ENCODE assay signal across 16 cellular contexts in the genomic region with DNA sequence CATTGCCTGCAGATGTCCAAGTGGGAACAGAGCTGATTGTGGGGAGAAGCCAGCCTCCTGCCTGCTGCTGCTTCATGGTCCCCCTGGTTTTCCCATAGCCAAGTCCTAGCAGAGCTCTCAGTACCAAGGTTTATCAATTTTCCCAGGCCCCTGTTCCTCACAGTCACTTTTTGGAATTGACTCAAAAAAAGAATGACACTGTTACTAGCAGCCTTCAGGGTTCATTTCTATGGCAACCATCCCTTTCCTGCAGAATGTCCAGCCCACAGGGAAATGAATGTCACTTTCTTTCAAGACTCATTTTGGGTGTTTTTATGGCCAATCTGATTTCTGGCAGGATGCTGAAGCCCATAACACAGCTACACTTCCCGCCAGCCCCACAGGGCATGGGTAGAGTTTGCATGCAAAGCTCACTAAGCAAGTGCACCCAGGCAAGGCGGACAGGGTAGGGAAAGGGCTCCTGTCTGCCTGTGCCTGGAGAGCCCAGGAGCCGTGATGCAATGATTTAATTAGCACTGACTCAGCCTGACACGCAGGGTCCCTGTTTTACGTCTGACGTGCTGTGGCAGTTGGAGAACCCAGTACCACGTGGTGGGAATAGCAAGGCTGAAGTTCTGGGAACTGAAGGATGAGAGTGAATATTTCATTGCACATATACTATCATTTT. TPM values are rescaled to one million over a fixed set of nuclear protein-coding genes. Genes with fewer than 3 reads are reported as not detected.
A peak's percentile ranks its signal among the peaks of the same experiment; 100 is the strongest.
DNase-seq lines count a peak whose midpoint lies in the region; ATAC-seq and TF ChIP-seq lines count a peak whose summit lies in the region.
"Had no signal": no experiment of that assay in that cellular context is flagged by ENCODE, and none has a peak within 500 bp of the region (broad histone marks: within the 10 kb centered on the region; RNA-seq: fewer than 3 reads in every experiment).

No MANE protein-coding gene starts in this region.

- no peak overlapping the region for H3K27ac Mint-ChIP-seq in Caco-2 (ENCODE audit: unreplicated experiment)
- H3K27ac Mint-ChIP-seq: activated CD4-positive, alpha-beta T cell treated with anti-CD3 and anti-CD28 coated beads, Interleukin-2, amount 10 ng/mL, durations not matched to agents 24 days and 14 days; effector memory CD8-positive, alpha-beta T cell; T-helper 1 cell treated with Interleukin-12 subunit alpha and Interleukin-12 subunit beta and Interleukin-4 antibody, amounts not matched to agents 30 μg/mL and 1 μg/mL, for 36 hours had no signal

- no peaks in the 10 kb centered on the region for H3K9me3 Mint-ChIP-seq in Caco-2 (ENCODE audit: unreplicated experiment)
- H3K9me3 Mint-ChIP-seq: activated CD4-positive, alpha-beta T cell treated with anti-CD3 and anti-CD28 coated beads, Interleukin-2, amount 10 ng/mL, durations not matched to agents 24 days and 14 days; effector memory CD8-positive, alpha-beta T cell; T-helper 1 cell treated with Interleukin-12 subunit alpha and Interleukin-12 subunit beta and Interleukin-4 antibody, amounts not matched to agents 30 μg/mL and 1 μg/mL, for 36 hours had no signal

- no peak for ATAC-seq in left lung
- ATAC-seq: effector memory CD8-positive, alpha-beta T cell had no signal

- no TSS peak for BruUV-seq in Caco-2 (replicated peaks; lab: Mats Ljungman, UMichigan)

- CTCF ChIA-PET in Caco-2 (lab: Charles Lee), result no interaction called here

- H3K27me3 Mint-ChIP-seq in Caco-2 (ENCODE audit: insufficient read depth, unreplicated experiment), result no peaks in the 10 kb centered on the region
- H3K27me3 Mint-ChIP-seq: activated CD4-positive, alpha-beta T cell treated with anti-CD3 and anti-CD28 coated beads, Interleukin-2, amount 10 ng/mL, durations not matched to agents 24 days and 14 days had no signal

- H3K36me3 ChIP-seq in MG63, result no peaks in the 10 kb centered on the region
- H3K36me3 ChIP-seq in left lung, result no peaks in the 10 kb centered on the region
- no peaks in the 10 kb centered on the region for H3K36me3 ChIP-seq in Caco-2 (ENCODE audit: control insufficient read depth, insufficient read depth, low read length)
- H3K36me3 ChIP-seq: brain microvascular endothelial cell had no signal

- POLR2A ChIA-PET in Caco-2 (lab: Charles Lee), result no interaction called here

- peak; percentile 18 for DNase-seq in AG09309 (ENCODE audit: low read depth)
- peak; percentile 34 for DNase-seq in MG63
- peak; percentile 3 to 35 for DNase-seq in cardiac fibroblast (ENCODE audit: low read depth in 2 of 2)
- DNase-seq in left kidney (ENCODE audit: low read depth, low spot score), result peak; percentile 62
- DNase-seq in stimulated activated CD4-positive, alpha-beta T cell treated with anti-CD3 and anti-CD28 coated beads, Interleukin-4, amount 100 ng/mL, for 24 hours, result no peak
- DNase-seq in left lung, result no peak
- DNase-seq in Caco-2, result no peak
- no peak for DNase-seq in NCI-H82 (lab: John Stamatoyannopoulos, UW)
- DNase-seq: ACHN; activated CD4-positive, alpha-beta T cell treated with anti-CD3 and anti-CD28 coated beads, Interleukin-2, amount 10 ng/mL, durations not matched to agents 24 days and 14 days; brain microvascular endothelial cell; effector memory CD8-positive, alpha-beta T cell; stimulated activated CD4-positive, alpha-beta T cell treated with anti-CD3 and anti-CD28 coated beads, Interleukin-1b, Interleukin-23, amount 100 ng/mL, for 48 hours had no signal

- no peaks in the 10 kb centered on the region for H3K27me3 ChIP-seq in MG63
- peaks cover 0 to 16% of the 10 kb centered on the region in 2 donors for H3K27me3 ChIP-seq in left lung
- no peaks in the 10 kb centered on the region for H3K27me3 ChIP-seq in Caco-2 (replicated peaks; ENCODE audit: control insufficient read depth, insufficient read depth, low read length)
- H3K27me3 ChIP-seq: brain microvascular endothelial cell had no signal

- H3K9me3 ChIP-seq in MG63, result no peaks in the 10 kb centered on the region
- no peaks in the 10 kb centered on the region for H3K9me3 ChIP-seq in left lung
- no peaks in the 10 kb centered on the region for H3K9me3 ChIP-seq in Caco-2

- H3K4me3 Mint-ChIP-seq in Caco-2 (ENCODE audit: unreplicated experiment), result no peak overlapping the region
- H3K4me3 Mint-ChIP-seq: activated CD4-positive, alpha-beta T cell treated with anti-CD3 and anti-CD28 coated beads, Interleukin-2, amount 10 ng/mL, durations not matched to agents 24 days and 14 days; effector memory CD8-positive, alpha-beta T cell; T-helper 1 cell treated with Interleukin-12 subunit alpha and Interleukin-12 subunit beta and Interleukin-4 antibody, amounts not matched to agents 30 μg/mL and 1 μg/mL, for 36 hours had no signal

- H3K4me1 ChIP-seq in left lung (no peaks in the 10 kb centered on the region), Caco-2 (peaks cover 4% of the 10 kb centered on the region; the same call in 1 of the 2 replicates)
- H3K4me1 ChIP-seq: parathyroid adenoma had no signal

- no peaks in the 10 kb centered on the region for H3K4me1 Mint-ChIP-seq in Caco-2 (ENCODE audit: low read depth, unreplicated experiment)
- H3K4me1 Mint-ChIP-seq: activated CD4-positive, alpha-beta T cell treated with anti-CD3 and anti-CD28 coated beads, Interleukin-2, amount 10 ng/mL, durations not matched to agents 24 days and 14 days had no signal

- H3K4me3 ChIP-seq in AG09309 (ENCODE audit: control insufficient read depth, low read depth, low read length) (no peak overlapping the region), MG63 (no peak overlapping the region), cardiac fibroblast (replicated peaks in 1 of 2; ENCODE audit: low read depth in 2 of 2, low read length in 2 of 2) (no peak overlapping the region), left lung (no peak overlapping the region), Caco-2 (ENCODE audit: low read depth, low read length) (no peak overlapping the region)

- no peak overlapping the region for H3K27ac ChIP-seq in left lung
- H3K27ac ChIP-seq: brain microvascular endothelial cell, HL-60, parathyroid adenoma had no signal

- intact Hi-C loops in left lung (cut with DNase I) (no loop called here), Caco-2 (cut with micrococcal nuclease; ENCODE audit: unreplicated experiment) (no loop called here)

- no peak for TF ChIP-seq CTCF in AG09309 (IDR thresholded peaks at IDR 0.05; ENCODE audit: control insufficient read depth, insufficient read depth, low read depth, low read length, missing control alignments)
- TF ChIP-seq CTCF in cardiac fibroblast (IDR thresholded peaks at IDR 0.05; ENCODE audit: low read depth, low read length), result no peak
- no peak for TF ChIP-seq CTCF in left lung (IDR thresholded peaks at IDR 0.05)
- TF ChIP-seq CTCF in Caco-2 (IDR thresholded peaks at IDR 0.05; ENCODE audit: insufficient read depth in 1 of 2, low read depth in 1 of 2, low read length in 1 of 2, severe bottlenecking in 1 of 2, unreplicated experiment in 1 of 2), result no peak

- no peaks in the 10 kb centered on the region for H3K36me3 Mint-ChIP-seq in Caco-2 (ENCODE audit: insufficient read depth, unreplicated experiment)

RNA-seq across cellular contexts. Expression of a gene that starts 26.1 kb away (rescaled TPM):
- 4.4 and 7.3 TPM in 2 replicates for total RNA-seq in MG63 (2014; rRNA removed; shearing (Covaris generic); ENCODE audit: low replicate concordance)
- total RNA-seq in left lung (10 to 100 TPM; 11.2 to 19.0 TPM), Caco-2 (2022) (40.2 and 44.4 TPM in 2 replicates)

Comparison
In these comparisons a context has a peak if more than half of its experiments do, and no peak if none do; other contexts are left out.
1. DNase-seq: peak in AG09309 (single experiment), MG63 (single experiment), cardiac fibroblast (2 of 2) and left kidney (single experiment); none in stimulated activated CD4-positive, alpha-beta T cell treated with anti-CD3 and anti-CD28 coated beads, Interleukin-4, amount 100 ng/mL, for 24 hours (single experiment), left lung (0 of 2), Caco-2 (0 of 2) and NCI-H82 (single experiment).